ENCODE assay signal across 8 cellular contexts in the genomic region with DNA sequence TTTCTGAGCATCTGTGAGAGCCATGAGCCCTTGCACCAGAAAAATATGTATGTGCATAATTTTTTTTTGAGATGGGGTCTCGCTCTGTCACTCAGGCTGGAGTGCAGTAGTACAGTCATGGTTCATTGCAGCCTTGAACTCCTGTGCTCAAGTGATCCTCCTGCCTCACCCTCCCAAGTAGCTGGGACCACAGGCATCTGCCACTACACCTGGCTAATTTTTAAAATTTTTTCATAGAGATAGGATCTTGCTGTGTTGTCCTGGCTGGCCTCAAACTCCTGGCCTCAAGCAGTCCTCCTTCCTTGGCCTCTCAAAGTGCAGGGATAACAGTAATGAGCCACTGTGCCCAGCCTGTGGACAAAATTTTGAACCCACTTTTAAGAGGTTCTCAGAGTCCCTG. TPM values are rescaled to one million over a fixed set of nuclear protein-coding genes. Genes with fewer than 3 reads are reported as not detected.
"Had no signal": no experiment of that assay in that cellular context is flagged by ENCODE, and none has a peak within 500 bp of the region (broad histone marks: within the 10 kb centered on the region; RNA-seq: fewer than 3 reads in every experiment).

No MANE protein-coding gene starts in this region.

- ATAC-seq: GM12878 had no signal

- H3K4me3 ChIP-seq: GM12878 had no signal

- FAIRE-seq: G401.6, GM12878, GM12892, GM18507, GM19239 had no signal

- DNase-seq: GDM1, GF-D8 had no signal

RNA-seq across cellular contexts. Expression of a gene that starts 27.2 kb away (rescaled TPM):
- total RNA-seq: G401, GM12878 had no signal
